Comparison of ENCODE assay signal across 23 cellular contexts in genomic region chr3:15934389-15935195, GRCh38.
DNase-seq lines count a peak whose midpoint lies in the region; ATAC-seq and TF ChIP-seq lines count a peak whose summit lies in the region.
"Had no signal": no experiment of that assay in that cellular context is flagged by ENCODE, and none has a peak within 500 bp of the region (broad histone marks: within the 10 kb centered on the region; RNA-seq: fewer than 3 reads in every experiment).

No MANE protein-coding gene starts in this region.

- H3K27ac Mint-ChIP-seq in CD8-positive, alpha-beta memory T cell = no peak overlapping the region
- H3K27ac Mint-ChIP-seq: mesothelial cell of epicardium, neural progenitor cell had no signal

- no peak overlapping the region for H3K4me3 ChIP-seq in gastroesophageal sphincter
- no peak overlapping the region for H3K4me3 ChIP-seq in psoas muscle
- H3K4me3 ChIP-seq in CD8-positive, alpha-beta memory T cell (ENCODE audit: low read length) = no peak overlapping the region
- H3K4me3 ChIP-seq: BLaER1, cardiac muscle cell, neural progenitor cell, SJCRH30 had no signal

- TF ChIP-seq EP300 in gastroesophageal sphincter (IDR thresholded peaks at IDR 0.05) = no peak

- H3K36me3 ChIP-seq in gastroesophageal sphincter = no peaks in the 10 kb centered on the region
- no peaks in the 10 kb centered on the region for H3K36me3 ChIP-seq in psoas muscle (ENCODE audit: insufficient read depth in 1 of 2, low read depth in 1 of 2)
- no peaks in the 10 kb centered on the region for H3K36me3 ChIP-seq in CD8-positive, alpha-beta memory T cell (ENCODE audit: insufficient read depth, low read length)
- H3K36me3 ChIP-seq: BLaER1, cardiac muscle cell, neural progenitor cell, SJCRH30, WERI-Rb-1 had no signal

- H3K27me3 ChIP-seq in gastroesophageal sphincter (no peaks in the 10 kb centered on the region), psoas muscle (ENCODE audit: insufficient read depth in 3 of 3, low read length in 2 of 3) (no peaks in the 10 kb centered on the region)
- no peaks in the 10 kb centered on the region for H3K27me3 ChIP-seq in CD8-positive, alpha-beta memory T cell (ENCODE audit: insufficient read depth, low read length, poor library complexity, severe bottlenecking)
- H3K27me3 ChIP-seq: BLaER1, cardiac muscle cell, neural progenitor cell, SJCRH30 had no signal

- H3K27ac ChIP-seq in gastroesophageal sphincter (no peak overlapping the region), psoas muscle (peak overlapping the region; percentile 5)
- no peak overlapping the region for H3K27ac ChIP-seq in CD8-positive, alpha-beta memory T cell (ENCODE audit: low read depth, low read length)
- H3K27ac ChIP-seq: BLaER1, cardiac muscle cell, epithelial cell of prostate, neural progenitor cell, SJCRH30, WERI-Rb-1 had no signal

- H3K4me1 Mint-ChIP-seq in CD8-positive, alpha-beta memory T cell = no peaks in the 10 kb centered on the region
- H3K4me1 Mint-ChIP-seq: mesothelial cell of epicardium had no signal

- no peak overlapping the region for H3K4me3 Mint-ChIP-seq in CD8-positive, alpha-beta memory T cell
- H3K4me3 Mint-ChIP-seq: mesothelial cell of epicardium, neural progenitor cell had no signal

- peaks cover 0 to 2% (median 0%) of the 10 kb centered on the region in 5 donors for H3K9me3 Mint-ChIP-seq in CD8-positive, alpha-beta memory T cell
- H3K9me3 Mint-ChIP-seq: mesothelial cell of epicardium, neural progenitor cell had no signal

- no peak for TF ChIP-seq POLR2A in gastroesophageal sphincter (IDR thresholded peaks at IDR 0.05)

- WGBS in gastroesophageal sphincter (ENCODE audit: low coverage in 1 of 2), 2 donors = 56 to 81% methylated on average over 4 to 6 of the region's 6 CpGs
- WGBS in psoas muscle, 3 donors = 29 to 50% (median 33%) methylated on average over 6 of the region's 6 CpGs

- intact Hi-C loops in psoas muscle (cut with DNase I) = no loop called here

- ATAC-seq in gastroesophageal sphincter (peak; percentile 41), psoas muscle (peak in 3 of 4 donors; percentile 49 to 83 (median 76)), HG02973 (IDR thresholded peaks at IDR 0.05; ENCODE audit: unreplicated experiment) (no peak)
- ATAC-seq: HCT116 had no signal

- DNase-seq in AML-193 (lab: John Stamatoyannopoulos, UW) (peak; percentile 21 to 24), NOMO-1 treated with DMSO at 0.1 percent for 48 hours (lab: John Stamatoyannopoulos, UW; ENCODE audit: unreplicated experiment) (peak; percentile 67), psoas muscle (peak in 1 of 2 donors; percentile 56), NCI-H2196 treated with DMSO at 0.1 percent for 48 hours (lab: John Stamatoyannopoulos, UW; ENCODE audit: unreplicated experiment) (no peak), NCI-H510A treated with DMSO at 0.1 percent for 48 hours (lab: John Stamatoyannopoulos, UW) (no peak)
- no peak for DNase-seq in CD8-positive, alpha-beta memory T cell
- DNase-seq: activated CD4-positive, alpha-beta T cell treated with anti-CD3 and anti-CD28 coated beads, Interleukin-2, amount 50 U/mL, for 48 hours; activated gamma-delta T cell; foreskin melanocyte; NCI-H146; NCI-H2171; OCI-M1; SJCRH30; T-helper 2 cell; WERI-Rb-1 had no signal

- POLR2A ChIA-PET in CD8-positive, alpha-beta memory T cell (lab: Charles Lee) = no interaction called here

- TF ChIP-seq CTCF in gastroesophageal sphincter (IDR thresholded peaks at IDR 0.05) = no peak
- TF ChIP-seq CTCF in psoas muscle (IDR thresholded peaks at IDR 0.05) = no peak

- H3K36me3 Mint-ChIP-seq in CD8-positive, alpha-beta memory T cell = peaks cover 0 to 8% (median 2%) of the 10 kb centered on the region in 3 donors
- H3K36me3 Mint-ChIP-seq: mesothelial cell of epicardium had no signal

- H3K9me3 ChIP-seq in gastroesophageal sphincter (no peaks in the 10 kb centered on the region), psoas muscle (no peaks in the 10 kb centered on the region)
- no peaks in the 10 kb centered on the region for H3K9me3 ChIP-seq in CD8-positive, alpha-beta memory T cell (ENCODE audit: low read length)
- H3K9me3 ChIP-seq: BLaER1, SJCRH30 had no signal

- H3K27me3 Mint-ChIP-seq in CD8-positive, alpha-beta memory T cell = peaks cover 7 to 9% of the 10 kb centered on the region in 2 donors

- peaks cover 0 to 21% (median 0%) of the 10 kb centered on the region in 3 donors for H3K4me1 ChIP-seq in gastroesophageal sphincter
- peaks cover 11% of the 10 kb centered on the region for H3K4me1 ChIP-seq in psoas muscle
- no peaks in the 10 kb centered on the region for H3K4me1 ChIP-seq in CD8-positive, alpha-beta memory T cell (ENCODE audit: insufficient read depth, low read length)
- H3K4me1 ChIP-seq: SJCRH30 had no signal

- CTCF ChIA-PET in CD8-positive, alpha-beta memory T cell (lab: Charles Lee) = no interaction called here

Comparison
In these comparisons a context has a peak if more than half of its experiments do, and no peak if none do; other contexts are left out.
1. DNase-seq: peak in AML-193 (2 of 2) and NOMO-1 treated with DMSO at 0.1 percent for 48 hours (single experiment); none in NCI-H2196 treated with DMSO at 0.1 percent for 48 hours (single experiment), NCI-H510A treated with DMSO at 0.1 percent for 48 hours (single experiment) and CD8-positive, alpha-beta memory T cell (0 of 5).